10 cellular contexts compared by ENCODE assay signal in genomic region chr2:65299246-65299645, GRCh38.
DNase-seq lines count a peak whose midpoint lies in the region; ATAC-seq and TF ChIP-seq lines count a peak whose summit lies in the region.
"Had no signal": no experiment of that assay in that cellular context is flagged by ENCODE, and none has a peak within 500 bp of the region (broad histone marks: within the 10 kb centered on the region; RNA-seq: fewer than 3 reads in every experiment).

No MANE protein-coding gene starts in this region.

- intact Hi-C loops in posterior cingulate gyrus (cut with DNase I) (no loop called here), A673 (cut with micrococcal nuclease; ENCODE audit: unreplicated experiment) (no loop called here)

- no peaks in the 10 kb centered on the region for H3K79me2 ChIP-seq in Loucy (ENCODE audit: insufficient read depth, low read length)

- WGBS in gastroesophageal sphincter (ENCODE audit: low coverage in 1 of 2), 2 donors: 86 to 100% methylated on average over 1 to 4 of the region's 7 CpGs

- peaks cover 37% of the 10 kb centered on the region for H3K4me1 ChIP-seq in Loucy (ENCODE audit: insufficient read depth, low read length, poor library complexity, severe bottlenecking)
- peaks cover 0 to 38% (median 24%) of the 10 kb centered on the region in 3 donors for H3K4me1 ChIP-seq in gastroesophageal sphincter
- peaks cover 16% of the 10 kb centered on the region for H3K4me1 ChIP-seq in A673 (ENCODE audit: insufficient read depth, low read length, poor library complexity, severe bottlenecking)

- peak overlapping the region; percentile 76 for H3K4me2 ChIP-seq in Loucy (ENCODE audit: low read depth, low read length, poor library complexity, severe bottlenecking)

- no peaks in the 10 kb centered on the region for H3K9me3 ChIP-seq in Loucy (ENCODE audit: insufficient read depth, low read depth, low read length)
- H3K9me3 ChIP-seq in gastroesophageal sphincter: no peaks in the 10 kb centered on the region
- no peaks in the 10 kb centered on the region for H3K9me3 ChIP-seq in A673 (ENCODE audit: low read depth, low read length, poor library complexity, severe bottlenecking)

- H3K9me2 ChIP-seq in Loucy (replicated peaks; ENCODE audit: low read depth, low read length): no peaks in the 10 kb centered on the region

- H3K9ac ChIP-seq in Loucy (ENCODE audit: low read depth, low read length, poor library complexity, severe bottlenecking): no peak overlapping the region

- POLR2A ChIA-PET in A673 (lab: Charles Lee; ENCODE audit: low non-redundant PET): no interaction called here

- H3K27me3 ChIP-seq in Loucy (ENCODE audit: insufficient read depth, low read length, poor library complexity, severe bottlenecking): no peaks in the 10 kb centered on the region
- H3K27me3 ChIP-seq in gastroesophageal sphincter: no peaks in the 10 kb centered on the region
- no peaks in the 10 kb centered on the region for H3K27me3 ChIP-seq in A673 (replicated peaks; ENCODE audit: insufficient read depth, low read depth, low read length, poor library complexity)

- H2AFZ ChIP-seq in Loucy (ENCODE audit: low read length): no peak overlapping the region

- DNase-seq in activated CD8-positive, alpha-beta memory T cell treated with anti-CD3 and anti-CD28 coated beads, Interleukin-2, amount 50 U/mL, for 4 hours: peak; percentile 25
- peak; percentile 16 for DNase-seq in stimulated activated CD8-positive, alpha-beta memory T cell treated with anti-CD3 and anti-CD28 coated beads, Interleukin-7, amount 100 ng/mL, for 24 hours (ENCODE audit: low read depth)
- DNase-seq in posterior cingulate gyrus (no peak), A673 (ENCODE audit: low spot score) (no peak), epidermal melanocyte (ENCODE audit: insufficient read length, low spot score) (no peak), HuH-7.5 (ENCODE audit: low spot score) (no peak)
- DNase-seq: amygdala, kidney had no signal

- H4K20me1 ChIP-seq in Loucy (ENCODE audit: insufficient read depth, low read length, poor library complexity, severe bottlenecking): no peaks in the 10 kb centered on the region

- H3K36me3 ChIP-seq in Loucy (ENCODE audit: insufficient read depth, low read length) (no peaks in the 10 kb centered on the region), gastroesophageal sphincter (no peaks in the 10 kb centered on the region), A673 (ENCODE audit: insufficient read depth, low read length, poor library complexity, severe bottlenecking) (no peaks in the 10 kb centered on the region)

- ATAC-seq in gastroesophageal sphincter: no peak

- TF ChIP-seq POLR2A in gastroesophageal sphincter (IDR thresholded peaks at IDR 0.05): no peak

- H3K4me3 ChIP-seq in Loucy (ENCODE audit: low read length, poor library complexity, severe bottlenecking) (no peak overlapping the region), gastroesophageal sphincter (no peak overlapping the region), A673 (ENCODE audit: low read depth, low read length, poor library complexity, severe bottlenecking) (no peak overlapping the region)

- BruUV-seq in A673 (replicated peaks; lab: Mats Ljungman, UMichigan): no TSS peak

- H3F3A ChIP-seq in Loucy (ENCODE audit: low read depth): no peaks in the 10 kb centered on the region

- CTCF ChIA-PET in A673 (lab: Charles Lee): no interaction called here

- no peak for TF ChIP-seq EP300 in gastroesophageal sphincter (IDR thresholded peaks at IDR 0.05)

- TF ChIP-seq CTCF in Loucy (conservative IDR thresholded peaks at IDR 0.05; ENCODE audit: low read length): no peak
- TF ChIP-seq CTCF in gastroesophageal sphincter (IDR thresholded peaks at IDR 0.05): no peak
- TF ChIP-seq CTCF in A673 (conservative IDR thresholded peaks at IDR 0.05; ENCODE audit: low read depth, low read length): no peak

- H3K27ac ChIP-seq in gastroesophageal sphincter (peak overlapping the region in 3 of 4 donors; percentile 74 to 84 (median 77)), A673 (ENCODE audit: low read depth, low read length, poor library complexity, severe bottlenecking) (no peak overlapping the region)

Comparison
In these comparisons a context has a peak if more than half of its experiments do, and no peak if none do; other contexts are left out.
1. DNase-seq: peak in activated CD8-positive, alpha-beta memory T cell treated with anti-CD3 and anti-CD28 coated beads, Interleukin-2, amount 50 U/mL, for 4 hours (single experiment) and stimulated activated CD8-positive, alpha-beta memory T cell treated with anti-CD3 and anti-CD28 coated beads, Interleukin-7, amount 100 ng/mL, for 24 hours (single experiment); none in posterior cingulate gyrus (0 of 10), A673 (single experiment), epidermal melanocyte (single experiment) and HuH-7.5 (single experiment).